8 cellular contexts compared by ENCODE assay signal in genomic region chr6:30915591-30915946, GRCh38. TPM values are rescaled to one million over a fixed set of nuclear protein-coding genes. Genes with fewer than 3 reads are reported as not detected.
DNase-seq lines count a peak whose midpoint lies in the region; ATAC-seq and TF ChIP-seq lines count a peak whose summit lies in the region.

No MANE protein-coding gene starts in this region.

- no peaks in the 10 kb centered on the region for H3K27me3 ChIP-seq in upper lobe of left lung

- TF ChIP-seq EP300 in upper lobe of left lung (IDR thresholded peaks at IDR 0.05): no peak

- 11 to 14% methylated on average over 5 of the region's 5 CpGs for WGBS in upper lobe of left lung, 2 donors

- H3K9me3 ChIP-seq in upper lobe of left lung: no peaks in the 10 kb centered on the region

- peak overlapping the region; percentile 92 for H3K4me3 Mint-ChIP-seq in activated CD4-positive, alpha-beta T cell treated with anti-CD3 and anti-CD28 coated beads, Interleukin-2, amount 10 ng/mL, durations not matched to agents 24 days and 14 days
- H3K4me3 Mint-ChIP-seq in effector memory CD8-positive, alpha-beta T cell: peak overlapping the region; percentile 77 to 84

- peak; percentile 19 to 70 (median 54) for TF ChIP-seq CTCF in upper lobe of left lung (IDR thresholded peaks at IDR 0.05)

- DNase-seq in activated CD4-positive, alpha-beta T cell treated with anti-CD3 and anti-CD28 coated beads, Interleukin-2, amount 10 ng/mL, durations not matched to agents 24 days and 14 days: peak; percentile 78
- no peak for DNase-seq in activated CD4-positive, alpha-beta T cell treated with anti-CD3 and anti-CD28 coated beads for 48 hours
- peak; percentile 79 for DNase-seq in M059J (ENCODE audit: low read depth)
- DNase-seq in SKM-1 treated with dmso at 0.1 percent for 144 hours (lab: John Stamatoyannopoulos, UW; ENCODE audit: unreplicated experiment): peak; percentile 53
- peak in 1 of 3 experiments; percentile 18 for DNase-seq in effector memory CD8-positive, alpha-beta T cell
- DNase-seq in lung microvascular endothelial cell (ENCODE audit: low read depth in 2 of 2): peak; percentile 63 to 72
- no peak for DNase-seq in upper lobe of left lung

- no peaks in the 10 kb centered on the region for H3K27me3 Mint-ChIP-seq in activated CD4-positive, alpha-beta T cell treated with anti-CD3 and anti-CD28 coated beads, Interleukin-2, amount 10 ng/mL, durations not matched to agents 24 days and 14 days
- H3K27me3 Mint-ChIP-seq in effector memory CD8-positive, alpha-beta T cell: no peaks in the 10 kb centered on the region

- no peak overlapping the region for H3K4me3 ChIP-seq in upper lobe of left lung

- H3K27ac Mint-ChIP-seq in activated CD4-positive, alpha-beta T cell treated with anti-CD3 and anti-CD28 coated beads, Interleukin-2, amount 10 ng/mL, durations not matched to agents 24 days and 14 days: peak overlapping the region; percentile 58
- H3K27ac Mint-ChIP-seq in effector memory CD8-positive, alpha-beta T cell: peak overlapping the region in 1 of 2 donors; percentile 36

- intact Hi-C loops in activated CD4-positive, alpha-beta T cell treated with anti-CD3 and anti-CD28 coated beads, Interleukin-2, amount 10 ng/mL, durations not matched to agents 24 days and 14 days (cut with micrococcal nuclease): loop anchor here (2.0 to 10.0 kb wide), 6 partner anchors 31 to 171 kb away; partner anchors contain the start of gene DDR1

- H3K27ac ChIP-seq in upper lobe of left lung: peak overlapping the region; percentile 86 to 94 (median 90)

- H3K4me1 ChIP-seq in upper lobe of left lung: peaks cover 22 to 44% (median 28%) of the 10 kb centered on the region in 4 donors

- peaks cover 70% of the 10 kb centered on the region for H3K36me3 Mint-ChIP-seq in activated CD4-positive, alpha-beta T cell treated with anti-CD3 and anti-CD28 coated beads, Interleukin-2, amount 10 ng/mL, durations not matched to agents 24 days and 14 days (ENCODE audit: low read depth)
- H3K36me3 Mint-ChIP-seq in effector memory CD8-positive, alpha-beta T cell (ENCODE audit: insufficient read depth): peaks cover 19% of the 10 kb centered on the region

- TF ChIP-seq POLR2A in upper lobe of left lung (IDR thresholded peaks at IDR 0.05): peak in 1 of 4 donors; percentile 4

- H3K36me3 ChIP-seq in upper lobe of left lung: peaks cover 14 to 57% (median 30%) of the 10 kb centered on the region in 4 donors

- ATAC-seq in effector memory CD8-positive, alpha-beta T cell (replicated peaks): no peak
- ATAC-seq in upper lobe of left lung (ENCODE audit: low FRiP score in 2 of 2) (peak; percentile 23 to 45), HG02884 (IDR thresholded peaks at IDR 0.05; ENCODE audit: unreplicated experiment) (no peak)

- no peaks in the 10 kb centered on the region for H3K9me3 Mint-ChIP-seq in activated CD4-positive, alpha-beta T cell treated with anti-CD3 and anti-CD28 coated beads, Interleukin-2, amount 10 ng/mL, durations not matched to agents 24 days and 14 days
- H3K9me3 Mint-ChIP-seq in effector memory CD8-positive, alpha-beta T cell: no peaks in the 10 kb centered on the region

- peaks cover 42% of the 10 kb centered on the region for H3K4me1 Mint-ChIP-seq in activated CD4-positive, alpha-beta T cell treated with anti-CD3 and anti-CD28 coated beads, Interleukin-2, amount 10 ng/mL, durations not matched to agents 24 days and 14 days
- H3K4me1 Mint-ChIP-seq in effector memory CD8-positive, alpha-beta T cell (ENCODE audit: low read depth in 2 of 2): peaks cover 16 to 22% of the 10 kb centered on the region in 2 donors

RNA-seq across cellular contexts. Expression of gene VARS2, which starts 1.5 kb away (rescaled TPM):
- total RNA-seq in activated CD4-positive, alpha-beta T cell treated with anti-CD3 and anti-CD28 coated beads, Interleukin-2, amount 10 ng/mL, durations not matched to agents 24 days and 14 days: 74.8 and 84.2 TPM in 2 replicates
- total RNA-seq in M059J (2014; rRNA removed; shearing (Covaris generic)): 7.4 and 10.1 TPM in 2 replicates
- total RNA-seq in lung microvascular endothelial cell (13.9 and 15.5 TPM in 2 replicates), upper lobe of left lung (10 to 100 TPM; 23.0 to 56.6 (median 29.5) TPM)

RNA-seq across cellular contexts. Expression of gene GTF2H4, which starts 7.6 kb away (rescaled TPM):
- total RNA-seq in activated CD4-positive, alpha-beta T cell treated with anti-CD3 and anti-CD28 coated beads, Interleukin-2, amount 10 ng/mL, durations not matched to agents 24 days and 14 days: 58.7 and 60.3 TPM in 2 replicates
- total RNA-seq in M059J (2014; rRNA removed; shearing (Covaris generic)): 11.4 and 17.7 TPM in 2 replicates
- 8.3 and 12.9 TPM in 2 replicates for total RNA-seq in lung microvascular endothelial cell
- 10 to 100 TPM; 10.1 to 47.6 (median 27.6) TPM for total RNA-seq in upper lobe of left lung

RNA-seq across cellular contexts. Expression of gene SFTA2, which starts 16.4 kb away (rescaled TPM):
- not detected in 2 replicates for total RNA-seq in activated CD4-positive, alpha-beta T cell treated with anti-CD3 and anti-CD28 coated beads, Interleukin-2, amount 10 ng/mL, durations not matched to agents 24 days and 14 days
- not detected in 2 replicates for total RNA-seq in M059J (2014; rRNA removed; shearing (Covaris generic))
- not detected in 2 replicates for total RNA-seq in lung microvascular endothelial cell
- 100 to 1,000 TPM in 5 of 6 donors, 10 to 100 TPM in 1; 80.7 to 511 (median 229) TPM for total RNA-seq in upper lobe of left lung

RNA-seq across cellular contexts. Expression of gene MUCL3, which starts 25.2 kb away (rescaled TPM):
- not detected in 2 replicates for total RNA-seq in activated CD4-positive, alpha-beta T cell treated with anti-CD3 and anti-CD28 coated beads, Interleukin-2, amount 10 ng/mL, durations not matched to agents 24 days and 14 days
- not detected in 2 replicates for total RNA-seq in M059J (2014; rRNA removed; shearing (Covaris generic))
- total RNA-seq in lung microvascular endothelial cell (not detected in 2 replicates), upper lobe of left lung (10 to 100 TPM in 2 of 6 donors, 1 to 10 TPM in 4; 1.8 to 38.8 (median 5.0) TPM)

RNA-seq across cellular contexts. Expression of gene DDR1, which starts 31.2 kb away (rescaled TPM):
- total RNA-seq in activated CD4-positive, alpha-beta T cell treated with anti-CD3 and anti-CD28 coated beads, Interleukin-2, amount 10 ng/mL, durations not matched to agents 24 days and 14 days: 18.8 and 22.9 TPM in 2 replicates
- 33.9 and 73.5 TPM in 2 replicates for total RNA-seq in M059J (2014; rRNA removed; shearing (Covaris generic))
- total RNA-seq in lung microvascular endothelial cell (4.8 and 6.3 TPM in 2 replicates), upper lobe of left lung (100 to 1,000 TPM in 5 of 6 donors, 10 to 100 TPM in 1; 75.4 to 147 (median 111) TPM)

Comparison
In these comparisons a context has a peak if more than half of its experiments do, and no peak if none do; other contexts are left out.
1. DNase-seq: peak in activated CD4-positive, alpha-beta T cell treated with anti-CD3 and anti-CD28 coated beads, Interleukin-2, amount 10 ng/mL, durations not matched to agents 24 days and 14 days (single experiment), M059J (single experiment), SKM-1 treated with dmso at 0.1 percent for 144 hours (single experiment) and lung microvascular endothelial cell (2 of 2); none in activated CD4-positive, alpha-beta T cell treated with anti-CD3 and anti-CD28 coated beads for 48 hours (single experiment) and upper lobe of left lung (0 of 2).
2. ATAC-seq: peak in upper lobe of left lung (2 of 2); none in effector memory CD8-positive, alpha-beta T cell (single experiment) and HG02884 (single experiment).
3. RNA of gene SFTA2, which starts 16.4 kb away (total RNA-seq): 80.7 to 511 TPM in upper lobe of left lung; not detected in activated CD4-positive, alpha-beta T cell treated with anti-CD3 and anti-CD28 coated beads, Interleukin-2, amount 10 ng/mL, durations not matched to agents 24 days and 14 days, not detected in M059J and not detected in lung microvascular endothelial cell; every median in the first group is over 10 times any median in the second.